1 cellular context compared by ENCODE assay signal in genomic region chr14:93120952-93121834, GRCh38.
TF ChIP-seq lines count a peak whose summit lies in the region.

No MANE protein-coding gene starts in this region.

TF ChIP-seq in HepG2, 621 proteins besides CTCF, POLR2A, EP300 and RAD21 (continued from another document):
- TF ChIP-seq AHDC1 (CRISPR knock-in tag; IDR thresholded peaks at IDR 0.05; ENCODE audit: borderline replicate concordance) (no peak), NKX3-1 (CRISPR knock-in tag; IDR thresholded peaks at IDR 0.05) (no peak)
